Comparison of ENCODE assay signal across 26 cellular contexts in genomic region chr4:167031534-167032156, GRCh38.
DNase-seq lines count a peak whose midpoint lies in the region; ATAC-seq, FAIRE-seq and TF ChIP-seq lines count a peak whose summit lies in the region.
"Had no signal": no experiment of that assay in that cellular context is flagged by ENCODE, and none has a peak within 500 bp of the region (broad histone marks: within the 10 kb centered on the region; RNA-seq: fewer than 3 reads in every experiment).

No MANE protein-coding gene starts in this region.

- peaks cover 14% of the 10 kb centered on the region for H3K4me1 Mint-ChIP-seq in endodermal cell
- H3K4me1 Mint-ChIP-seq: naive thymus-derived CD8-positive, alpha-beta T cell had no signal

- H3K9me3 ChIP-seq in endodermal cell (ENCODE audit: control insufficient read depth, low read length), result no peaks in the 10 kb centered on the region
- H3K9me3 ChIP-seq: adrenal gland, vagina had no signal

- POLR2A ChIA-PET in RWPE1 (lab: Yijun Ruan, JAX; ENCODE audit: low non-redundant PET), result no interaction called here

- H3K4me1 ChIP-seq in endodermal cell (ENCODE audit: control insufficient read depth, insufficient read depth, low read length), result peaks cover 3% of the 10 kb centered on the region
- H3K4me1 ChIP-seq: adrenal gland, vagina had no signal

- H3K4me3 Mint-ChIP-seq in endodermal cell, result no peak overlapping the region
- H3K4me3 Mint-ChIP-seq: CD8-positive, alpha-beta T cell; naive thymus-derived CD8-positive, alpha-beta T cell had no signal

- peak overlapping the region; percentile 0 for H3K27ac Mint-ChIP-seq in endodermal cell
- H3K27ac Mint-ChIP-seq: CD8-positive, alpha-beta T cell; naive thymus-derived CD8-positive, alpha-beta T cell had no signal

- no peak for DNase-seq in GM12892 (ENCODE audit: insufficient read length)
- peak; percentile 23 for DNase-seq in RWPE1 (ENCODE audit: low spot score)
- no peak for DNase-seq in endodermal cell
- DNase-seq in left lobe of liver (ENCODE audit: low spot score), result no peak
- DNase-seq in NCI-H2196 treated with DMSO at 0.1 percent for 48 hours (lab: John Stamatoyannopoulos, UW; ENCODE audit: unreplicated experiment), result no peak
- DNase-seq in Right ventricle myocardium superior, result no peak
- DNase-seq in GM20000 (ENCODE audit: low spot score), result no peak
- DNase-seq: activated CD4-positive, alpha-beta T cell treated with anti-CD3 and anti-CD28 coated beads for 48 hours; activated effector memory CD4-positive, alpha-beta T cell treated with Interleukin-2 at 50 U/mL for 16 hours; adrenal gland; CD8-positive, alpha-beta T cell; DND-41; glutamatergic neuron; mesendoderm; naive thymus-derived CD8-positive, alpha-beta T cell; NCI-H1694; NCI-H345; NK-92 treated with Interleukin-12 subunit alpha and Interleukin-12 subunit beta, amount 100 ng/mL, for 24 hours; posterior cingulate gyrus; RPMI8226; stimulated activated CD4-positive, alpha-beta T cell treated with anti-CD3 and anti-CD28 coated beads, Interleukin-4, amount 100 ng/mL, for 4 hours; substantia nigra; SW 1271 had no signal

- H3K4me3 ChIP-seq in endodermal cell (ENCODE audit: low read length), result no peak overlapping the region
- H3K4me3 ChIP-seq: adrenal gland, skin epidermis, vagina had no signal

- H3K27me3 ChIP-seq in endodermal cell (ENCODE audit: control insufficient read depth, insufficient read depth, low read length, poor library complexity, severe bottlenecking), result no peaks in the 10 kb centered on the region
- H3K27me3 ChIP-seq: adrenal gland, vagina had no signal

- TF ChIP-seq CTCF in RWPE1 (conservative IDR thresholded peaks at IDR 0.05; ENCODE audit: low read depth) (no peak), endodermal cell (conservative IDR thresholded peaks at IDR 0.05) (no peak), GM20000 (IDR thresholded peaks at IDR 0.05; ENCODE audit: extremely low read depth, missing control alignments) (no peak)

- no peaks in the 10 kb centered on the region for H3K36me3 Mint-ChIP-seq in endodermal cell (ENCODE audit: low read depth)
- H3K36me3 Mint-ChIP-seq: CD8-positive, alpha-beta T cell; naive thymus-derived CD8-positive, alpha-beta T cell had no signal

- H3K36me3 ChIP-seq in endodermal cell (ENCODE audit: control insufficient read depth, insufficient read depth, low read length), result no peaks in the 10 kb centered on the region
- H3K36me3 ChIP-seq: adrenal gland, vagina had no signal

- no peak for TF ChIP-seq POLR2A in GM12892 (IDR thresholded peaks at IDR 0.05; ENCODE audit: low read depth, low read length)

- peak; percentile 33 for FAIRE-seq in GM12892 (lab: Jason Lieb, UNC)

- H3K9ac ChIP-seq in endodermal cell (ENCODE audit: extremely low read depth, low read length, poor library complexity, severe bottlenecking), result no peak overlapping the region

- CTCF ChIA-PET in RWPE1 (lab: Yijun Ruan, JAX), result interaction anchor here (0.6 kb wide), 1 partner anchor 865 kb away, joined by 3 read pairs; no protein-coding TSS in a partner anchor

- no peaks in the 10 kb centered on the region for H3K9me3 Mint-ChIP-seq in endodermal cell
- H3K9me3 Mint-ChIP-seq: CD8-positive, alpha-beta T cell had no signal

- 66 to 100% methylated on average over 1 to 3 of the region's 3 CpGs for WGBS in endodermal cell (ENCODE audit: insufficient coverage in 1 of 2, insufficient read length in 1 of 2), 2 experiments

- peak; percentile 31 for ATAC-seq in left lobe of liver
- ATAC-seq in Right ventricle myocardium superior (ENCODE audit: poor library complexity), result no peak
- ATAC-seq in GM21526 (IDR thresholded peaks at IDR 0.05; ENCODE audit: low FRiP score, unreplicated experiment), result no peak
- ATAC-seq: CD8-positive, alpha-beta T cell; naive thymus-derived CD8-positive, alpha-beta T cell had no signal

- H3K27me3 Mint-ChIP-seq in endodermal cell (ENCODE audit: insufficient read depth), result no peaks in the 10 kb centered on the region
- H3K27me3 Mint-ChIP-seq: naive thymus-derived CD8-positive, alpha-beta T cell had no signal

- intact Hi-C loops in Right ventricle myocardium superior (cut with DNase I), result no loop called here

- H3K27ac ChIP-seq in RWPE1, result no peak overlapping the region
- H3K27ac ChIP-seq in endodermal cell (ENCODE audit: low read depth, low read length), result no peak overlapping the region
- H3K27ac ChIP-seq: adrenal gland, skin epidermis, vagina had no signal
